In the genomic region with DNA sequence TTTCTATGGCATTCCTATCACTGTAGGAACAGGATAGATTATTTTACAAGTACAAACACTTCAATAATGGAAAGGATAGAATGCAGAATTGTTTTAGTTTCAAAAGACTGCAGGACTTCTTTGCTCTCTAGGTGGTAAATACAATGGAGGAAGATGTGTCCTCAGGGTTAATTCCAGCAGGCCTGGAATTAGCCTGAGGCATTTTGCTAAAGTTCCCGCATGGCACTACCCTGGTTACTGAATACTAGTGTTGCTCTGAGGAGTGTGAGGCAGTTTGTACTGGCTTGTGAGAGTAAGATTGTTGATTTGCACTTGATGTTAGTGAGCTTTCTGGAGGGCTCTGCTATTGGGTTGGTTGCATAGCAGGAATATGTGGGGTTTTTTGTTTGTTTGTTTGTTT, we compare ENCODE assay signal across 13 cellular contexts.
DNase-seq lines count a peak whose midpoint lies in the region; ATAC-seq and TF ChIP-seq lines count a peak whose summit lies in the region.
"Had no signal": no experiment of that assay in that cellular context is flagged by ENCODE, and none has a peak within 500 bp of the region (broad histone marks: within the 10 kb centered on the region; RNA-seq: fewer than 3 reads in every experiment).

No MANE protein-coding gene starts in this region.

- H3K4me3 Mint-ChIP-seq in WTC11 (no peak overlapping the region), mesothelial cell of epicardium (no peak overlapping the region)
- H3K4me3 Mint-ChIP-seq in CD4-positive, alpha-beta T cell = no peak overlapping the region
- H3K4me3 Mint-ChIP-seq: B cell, CD14-positive monocyte had no signal

- H3K9me3 Mint-ChIP-seq in WTC11 = no peaks in the 10 kb centered on the region
- H3K9me3 Mint-ChIP-seq in mesothelial cell of epicardium = no peaks in the 10 kb centered on the region
- no peaks in the 10 kb centered on the region for H3K9me3 Mint-ChIP-seq in CD4-positive, alpha-beta T cell
- H3K9me3 Mint-ChIP-seq: CD14-positive monocyte had no signal

- H3K27me3 ChIP-seq in CD4-positive, alpha-beta T cell (ENCODE audit: control insufficient read depth, insufficient read depth, low read length) = no peaks in the 10 kb centered on the region

- POLR2A ChIA-PET in WTC11 (lab: Charles Lee) = interaction anchor here (2.1 kb wide), 1 partner anchor 188 kb away, joined by 5 read pairs; the partner anchor contains the start of gene SUCO
- POLR2A ChIA-PET in CD4-positive, alpha-beta T cell (lab: Charles Lee) = interaction anchor here (1.0 to 1.8 kb wide), 7 partner anchors 12 to 290 kb away, joined by 3 to 8 read pairs (median 5); partner anchors contain the start of genes FASLG and SUCO

- H3K27ac ChIP-seq in CD4-positive, alpha-beta T cell (ENCODE audit: low read depth, low read length) = no peak overlapping the region
- H3K27ac ChIP-seq: GM23248, SK-N-MC had no signal

- intact Hi-C loops in Right ventricle myocardium inferior (cut with DNase I) = loop anchor here (5.0 kb wide), 2 partner anchors 268 to 548 kb away; no protein-coding TSS in a partner anchor
- intact Hi-C loops in CD4-positive, alpha-beta T cell (cut with DNase I, micrococcal nuclease) = loop anchor here (1.0 to 10.0 kb wide), 5 partner anchors 111 to 718 kb away; no protein-coding TSS in a partner anchor

- ATAC-seq in WTC11 = peak; percentile 66
- no peak for ATAC-seq in Right ventricle myocardium inferior
- ATAC-seq in CD4-positive, alpha-beta T cell (ENCODE audit: poor library complexity) = no peak

- TF ChIP-seq CTCF in WTC11 (IDR thresholded peaks at IDR 0.05) (no peak), mesothelial cell of epicardium (IDR thresholded peaks at IDR 0.05; ENCODE audit: unreplicated experiment) (no peak)
- no peak for TF ChIP-seq CTCF in CD4-positive, alpha-beta T cell (IDR thresholded peaks at IDR 0.05)

- H3K4me1 Mint-ChIP-seq in WTC11 = peaks cover 16% of the 10 kb centered on the region
- peaks cover 63% of the 10 kb centered on the region for H3K4me1 Mint-ChIP-seq in mesothelial cell of epicardium
- H3K4me1 Mint-ChIP-seq in CD4-positive, alpha-beta T cell (ENCODE audit: low read depth) = peaks cover 40% of the 10 kb centered on the region

- peak; percentile 84 for DNase-seq in ELF-1 (ENCODE audit: low read depth, low spot score)
- DNase-seq in M059J (ENCODE audit: low read depth) = peak; percentile 27
- DNase-seq in WTC11 (ENCODE audit: low spot score) = peak; percentile 20
- no peak for DNase-seq in mesothelial cell of epicardium (ENCODE audit: low spot score in 2 of 2, unreplicated experiment in 2 of 2)
- no peak for DNase-seq in Right ventricle myocardium inferior (ENCODE audit: missing footprints)
- DNase-seq in CD4-positive, alpha-beta T cell = no peak
- no peak for DNase-seq in LoVo (ENCODE audit: low spot score)
- DNase-seq: NCI-H1105, SHP77 treated with DMSO at 0.1 percent for 48 hours had no signal

- H3K27ac Mint-ChIP-seq in WTC11 (peak overlapping the region; percentile 67; the same call in 1 of the 2 replicates), mesothelial cell of epicardium (peak overlapping the region; percentile 37)
- no peak overlapping the region for H3K27ac Mint-ChIP-seq in CD4-positive, alpha-beta T cell
- H3K27ac Mint-ChIP-seq: B cell, CD14-positive monocyte had no signal

- H3K27me3 Mint-ChIP-seq in WTC11 (ENCODE audit: low read depth) (no peaks in the 10 kb centered on the region), mesothelial cell of epicardium (ENCODE audit: low read depth) (no peaks in the 10 kb centered on the region)
- no peaks in the 10 kb centered on the region for H3K27me3 Mint-ChIP-seq in CD4-positive, alpha-beta T cell

- CTCF ChIA-PET in WTC11 (lab: Charles Lee) = interaction anchor here (0.6 to 2.3 kb wide), 23 partner anchors 7 to 1292 kb away, joined by 3 to 27 read pairs (median 4); partner anchors contain the start of genes FASLG and SUCO
- CTCF ChIA-PET in CD4-positive, alpha-beta T cell (lab: Charles Lee) = interaction anchor here (0.6 to 2.8 kb wide), 23 partner anchors 9 to 309 kb away, joined by 3 to 49 read pairs (median 5); partner anchors contain the start of gene FASLG

- H3K9me3 ChIP-seq in CD4-positive, alpha-beta T cell (ENCODE audit: control insufficient read depth, low read length) = no peaks in the 10 kb centered on the region

- no peaks in the 10 kb centered on the region for H3K36me3 Mint-ChIP-seq in WTC11
- H3K36me3 Mint-ChIP-seq in mesothelial cell of epicardium = no peaks in the 10 kb centered on the region
- H3K36me3 Mint-ChIP-seq in CD4-positive, alpha-beta T cell (ENCODE audit: low read depth) = no peaks in the 10 kb centered on the region
- H3K36me3 Mint-ChIP-seq: CD14-positive monocyte had no signal

TF ChIP-seq in WTC11, 78 proteins besides CTCF, POLR2A, EP300 and RAD21 (continues in another document):
- TF ChIP-seq AFF4 (CRISPR knock-in tag; IDR thresholded peaks at IDR 0.05; ENCODE audit: borderline replicate concordance) (no peak), HMGA2 (CRISPR knock-in tag; IDR thresholded peaks at IDR 0.05) (no peak), TEAD4 (CRISPR knock-in tag; IDR thresholded peaks at IDR 0.05) (no peak), NFYB (CRISPR knock-in tag; conservative IDR thresholded peaks at IDR 0.05; ENCODE audit: low read depth) (no peak), E2F5 (CRISPR knock-in tag; IDR thresholded peaks at IDR 0.05) (no peak), ZNF138 (CRISPR knock-in tag; conservative IDR thresholded peaks at IDR 0.05) (no peak), ZNF219 (CRISPR knock-in tag; IDR thresholded peaks at IDR 0.05; ENCODE audit: borderline replicate concordance) (no peak), AR (CRISPR knock-in tag; IDR thresholded peaks at IDR 0.05) (no peak), OVOL2 (CRISPR knock-in tag; IDR thresholded peaks at IDR 0.05; ENCODE audit: borderline replicate concordance) (no peak), CREB1 (CRISPR knock-in tag; IDR thresholded peaks at IDR 0.05) (no peak), ZNF121 (CRISPR knock-in tag; IDR thresholded peaks at IDR 0.05) (no peak)
- TF ChIP-seq, protein P1, sequence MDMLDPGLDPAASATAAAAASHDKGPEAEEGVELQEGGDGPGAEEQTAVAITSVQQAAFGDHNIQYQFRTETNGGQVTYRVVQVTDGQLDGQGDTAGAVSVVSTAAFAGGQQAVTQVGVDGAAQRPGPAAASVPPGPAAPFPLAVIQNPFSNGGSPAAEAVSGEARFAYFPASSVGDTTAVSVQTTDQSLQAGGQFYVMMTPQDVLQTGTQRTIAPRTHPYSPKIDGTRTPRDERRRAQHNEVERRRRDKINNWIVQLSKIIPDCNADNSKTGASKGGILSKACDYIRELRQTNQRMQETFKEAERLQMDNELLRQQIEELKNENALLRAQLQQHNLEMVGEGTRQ (CRISPR knock-in tag; IDR thresholded peaks at IDR 0.05) = no peak

Comparison
In these comparisons a context has a peak if more than half of its experiments do, and no peak if none do; other contexts are left out.
1. DNase-seq: peak in ELF-1 (single experiment), M059J (single experiment) and WTC11 (single experiment); none in mesothelial cell of epicardium (0 of 2), Right ventricle myocardium inferior (single experiment), CD4-positive, alpha-beta T cell (0 of 10) and LoVo (single experiment).